Comparison of ENCODE assay signal across 1 cellular context in the genomic region with DNA sequence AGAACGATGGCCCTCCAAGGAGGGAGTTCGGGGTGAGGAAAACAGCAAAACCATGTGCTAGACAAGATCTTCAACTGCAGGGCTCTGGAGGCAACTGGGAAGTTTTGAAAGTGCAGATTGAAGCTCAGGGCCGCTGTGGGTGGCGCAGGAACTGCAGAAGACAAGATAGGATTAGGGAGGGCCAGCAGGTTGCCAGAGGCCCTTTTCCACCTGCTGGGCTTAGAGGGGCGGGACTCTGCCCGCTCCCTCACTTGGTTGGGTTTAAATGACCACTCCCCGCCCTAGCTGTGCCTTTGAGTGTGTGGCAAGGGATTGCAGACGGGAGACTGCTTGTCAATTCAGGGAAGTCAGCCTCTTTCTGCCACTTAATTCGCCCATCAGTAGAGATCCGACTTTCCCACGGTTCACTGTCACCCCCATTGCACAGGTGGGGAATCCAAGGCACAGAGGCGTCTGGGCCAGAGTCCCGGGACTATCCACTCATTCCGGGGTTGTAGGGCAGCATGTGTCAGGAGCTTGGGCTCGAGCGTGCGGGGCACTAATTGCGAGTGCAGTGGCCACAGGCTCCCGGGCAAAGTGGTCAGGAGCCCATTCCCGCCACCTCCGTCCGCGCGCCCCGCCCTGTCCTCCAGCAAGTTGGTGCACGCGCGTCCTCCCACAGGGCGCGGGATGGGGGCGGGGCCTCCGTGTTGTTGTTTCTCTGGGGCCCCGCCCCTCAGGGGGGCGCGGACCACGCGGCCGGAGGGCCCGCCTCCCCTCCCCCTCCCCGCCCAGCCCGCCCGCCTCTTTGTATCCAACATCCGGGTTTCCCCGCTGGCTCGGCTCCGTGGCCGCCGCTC.
TF ChIP-seq lines count a peak whose summit lies in the region.

A gene (plus strand): TSS at position 816 of the 839 bp plus-strand sequence. CDS start 433 bp downstream, outside the sequence.

TF ChIP-seq in HepG2, 621 proteins besides CTCF, POLR2A, EP300 and RAD21 (continued from another document and continues in another):
- TF ChIP-seq, protein P1, sequence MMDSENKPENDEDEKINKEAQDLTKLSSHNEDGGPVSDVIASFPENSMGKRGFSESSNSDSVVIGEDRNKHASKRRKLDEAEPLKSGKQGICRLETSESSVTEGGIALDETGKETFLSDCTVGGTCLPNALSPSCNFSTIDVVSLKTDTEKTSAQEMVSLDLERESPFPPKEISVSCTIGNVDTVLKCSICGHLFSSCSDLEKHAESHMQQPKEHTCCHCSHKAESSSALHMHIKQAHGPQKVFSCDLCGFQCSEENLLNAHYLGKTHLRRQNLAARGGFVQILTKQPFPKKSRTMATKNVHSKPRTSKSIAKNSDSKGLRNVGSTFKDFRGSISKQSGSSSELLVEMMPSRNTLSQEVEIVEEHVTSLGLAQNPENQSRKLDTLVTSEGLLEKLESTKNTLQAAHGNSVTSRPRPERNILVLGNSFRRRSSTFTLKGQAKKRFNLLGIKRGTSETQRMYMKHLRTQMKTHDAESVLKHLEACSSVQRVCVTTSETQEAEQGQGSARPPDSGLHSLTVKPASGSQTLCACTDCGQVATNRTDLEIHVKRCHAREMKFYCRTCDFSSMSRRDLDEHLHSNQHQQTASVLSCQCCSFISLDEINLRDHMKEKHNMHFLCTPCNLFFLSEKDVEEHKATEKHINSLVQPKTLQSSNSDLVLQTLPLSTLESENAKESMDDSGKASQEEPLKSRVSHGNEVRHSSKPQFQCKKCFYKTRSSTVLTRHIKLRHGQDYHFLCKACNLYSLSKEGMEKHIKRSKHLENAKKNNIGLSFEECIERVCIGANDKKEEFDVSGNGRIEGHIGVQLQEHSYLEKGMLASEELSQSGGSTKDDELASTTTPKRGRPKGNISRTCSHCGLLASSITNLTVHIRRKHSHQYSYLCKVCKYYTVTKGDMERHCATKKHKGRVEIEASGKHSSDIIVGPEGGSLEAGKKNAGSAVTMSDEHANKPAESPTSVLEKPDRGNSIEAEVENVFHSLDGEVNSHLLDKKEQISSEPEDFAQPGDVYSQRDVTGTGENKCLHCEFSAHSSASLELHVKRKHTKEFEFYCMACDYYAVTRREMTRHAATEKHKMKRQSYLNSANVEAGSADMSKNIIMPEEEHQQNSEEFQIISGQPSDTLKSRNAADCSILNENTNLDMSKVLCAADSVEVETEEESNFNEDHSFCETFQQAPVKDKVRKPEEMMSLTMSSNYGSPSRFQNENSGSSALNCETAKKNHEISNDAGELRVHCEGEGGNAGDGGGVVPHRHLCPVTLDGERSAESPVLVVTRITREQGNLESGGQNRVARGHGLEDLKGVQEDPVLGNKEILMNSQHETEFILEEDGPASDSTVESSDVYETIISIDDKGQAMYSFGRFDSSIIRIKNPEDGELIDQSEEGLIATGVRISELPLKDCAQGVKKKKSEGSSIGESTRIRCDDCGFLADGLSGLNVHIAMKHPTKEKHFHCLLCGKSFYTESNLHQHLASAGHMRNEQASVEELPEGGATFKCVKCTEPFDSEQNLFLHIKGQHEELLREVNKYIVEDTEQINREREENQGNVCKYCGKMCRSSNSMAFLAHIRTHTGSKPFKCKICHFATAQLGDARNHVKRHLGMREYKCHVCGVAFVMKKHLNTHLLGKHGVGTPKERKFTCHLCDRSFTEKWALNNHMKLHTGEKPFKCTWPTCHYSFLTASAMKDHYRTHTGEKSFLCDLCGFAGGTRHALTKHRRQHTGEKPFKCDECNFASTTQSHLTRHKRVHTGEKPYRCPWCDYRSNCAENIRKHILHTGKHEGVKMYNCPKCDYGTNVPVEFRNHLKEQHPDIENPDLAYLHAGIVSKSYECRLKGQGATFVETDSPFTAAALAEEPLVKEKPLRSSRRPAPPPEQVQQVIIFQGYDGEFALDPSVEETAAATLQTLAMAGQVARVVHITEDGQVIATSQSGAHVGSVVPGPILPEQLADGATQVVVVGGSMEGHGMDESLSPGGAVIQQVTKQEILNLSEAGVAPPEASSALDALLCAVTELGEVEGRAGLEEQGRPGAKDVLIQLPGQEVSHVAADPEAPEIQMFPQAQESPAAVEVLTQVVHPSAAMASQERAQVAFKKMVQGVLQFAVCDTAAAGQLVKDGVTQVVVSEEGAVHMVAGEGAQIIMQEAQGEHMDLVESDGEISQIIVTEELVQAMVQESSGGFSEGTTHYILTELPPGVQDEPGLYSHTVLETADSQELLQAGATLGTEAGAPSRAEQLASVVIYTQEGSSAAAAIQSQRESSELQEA (CRISPR knock-in tag; IDR thresholded peaks at IDR 0.05; ENCODE audit: not compliant biosample characterization), result no peak
- TF ChIP-seq ZNF790 (CRISPR knock-in tag; IDR thresholded peaks at IDR 0.05; ENCODE audit: borderline replicate concordance) (no peak), NCOA2 (CRISPR knock-in tag; IDR thresholded peaks at IDR 0.05) (no peak), SMYD3 (CRISPR knock-in tag; IDR thresholded peaks at IDR 0.05) (no peak), ZNF446 (CRISPR knock-in tag; IDR thresholded peaks at IDR 0.05) (no peak), NR1H2 (CRISPR knock-in tag; IDR thresholded peaks at IDR 0.05; ENCODE audit: borderline replicate concordance, low read depth) (no peak), ZNF556 (CRISPR knock-in tag; IDR thresholded peaks at IDR 0.05; ENCODE audit: borderline replicate concordance) (no peak), AKAP8 (CRISPR knock-in tag; IDR thresholded peaks at IDR 0.05) (0 out of 2 replicates have a peak, but pooled peaks have one; percentile 66), HDAC1 (CRISPR knock-in tag; IDR thresholded peaks at IDR 0.05) (peak; percentile 35; the same call in 1 of the 2 replicates), SAP130 (CRISPR knock-in tag; IDR thresholded peaks at IDR 0.05; ENCODE audit: low read depth) (peak; percentile 83), GTF3A (CRISPR knock-in tag; conservative IDR thresholded peaks at IDR 0.05) (no peak), RARA (CRISPR knock-in tag; IDR thresholded peaks at IDR 0.05) (no peak), ZSCAN25 (CRISPR knock-in tag; IDR thresholded peaks at IDR 0.05) (no peak), MED1 (CRISPR knock-in tag; IDR thresholded peaks at IDR 0.05) (no peak; the same call in 1 of the 2 replicates), ZNF121 (CRISPR knock-in tag; IDR thresholded peaks at IDR 0.05) (no peak), RBM39 (IDR thresholded peaks at IDR 0.05; ENCODE audit: low read depth, low read length, poor library complexity, severe bottlenecking) (peak; percentile 58), ZNF3 (CRISPR knock-in tag; IDR thresholded peaks at IDR 0.05) (no peak), ETV6 (CRISPR knock-in tag; conservative IDR thresholded peaks at IDR 0.05) (no peak), ZNF878 (CRISPR knock-in tag; IDR thresholded peaks at IDR 0.05) (no peak), ADNP (CRISPR knock-in tag; IDR thresholded peaks at IDR 0.05) (no peak), FOSL1 (CRISPR knock-in tag; IDR thresholded peaks at IDR 0.05; ENCODE audit: borderline replicate concordance) (no peak), MIXL1 (CRISPR knock-in tag; IDR thresholded peaks at IDR 0.05) (no peak), ZNF550 (CRISPR knock-in tag; IDR thresholded peaks at IDR 0.05; ENCODE audit: borderline replicate concordance) (no peak), HNRNPK (IDR thresholded peaks at IDR 0.05; ENCODE audit: low read depth, low read length, poor library complexity, severe bottlenecking) (peak; percentile 24), PHB2 (IDR thresholded peaks at IDR 0.05; ENCODE audit: partially characterized antibody) (no peak), SALL1 (CRISPR knock-in tag; IDR thresholded peaks at IDR 0.05) (peak; percentile 43; the same call in 1 of the 2 replicates), ZNF33B (CRISPR knock-in tag; IDR thresholded peaks at IDR 0.05) (0 out of 2 replicates have a peak, but pooled peaks have one; percentile 30), ZNF773 (CRISPR knock-in tag; IDR thresholded peaks at IDR 0.05; ENCODE audit: borderline replicate concordance) (no peak), CENPX (CRISPR knock-in tag; IDR thresholded peaks at IDR 0.05) (no peak), PRMT3 (CRISPR knock-in tag; IDR thresholded peaks at IDR 0.05; ENCODE audit: borderline replicate concordance, low read depth) (no peak), KLF13 (CRISPR knock-in tag; IDR thresholded peaks at IDR 0.05) (no peak)
- TF ChIP-seq, protein P2, sequence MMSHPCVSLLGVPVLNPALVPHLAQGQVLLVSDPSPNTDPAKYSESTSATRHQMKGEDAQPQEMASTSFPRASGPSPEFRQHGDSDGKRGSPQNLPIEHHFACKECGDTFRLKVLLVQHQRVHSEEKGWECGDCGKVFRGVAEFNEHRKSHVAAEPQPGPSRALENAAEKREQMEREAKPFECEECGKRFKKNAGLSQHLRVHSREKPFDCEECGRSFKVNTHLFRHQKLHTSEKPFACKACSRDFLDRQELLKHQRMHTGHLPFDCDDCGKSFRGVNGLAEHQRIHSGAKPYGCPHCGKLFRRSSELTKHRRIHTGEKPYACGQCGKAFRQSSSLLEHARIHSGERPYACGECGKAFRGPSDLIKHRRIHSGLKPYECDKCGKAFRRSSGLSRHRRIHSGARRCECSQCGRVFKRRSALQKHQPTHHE (CRISPR knock-in tag; IDR thresholded peaks at IDR 0.05; ENCODE audit: borderline replicate concordance), result no peak
- TF ChIP-seq, protein P3, sequence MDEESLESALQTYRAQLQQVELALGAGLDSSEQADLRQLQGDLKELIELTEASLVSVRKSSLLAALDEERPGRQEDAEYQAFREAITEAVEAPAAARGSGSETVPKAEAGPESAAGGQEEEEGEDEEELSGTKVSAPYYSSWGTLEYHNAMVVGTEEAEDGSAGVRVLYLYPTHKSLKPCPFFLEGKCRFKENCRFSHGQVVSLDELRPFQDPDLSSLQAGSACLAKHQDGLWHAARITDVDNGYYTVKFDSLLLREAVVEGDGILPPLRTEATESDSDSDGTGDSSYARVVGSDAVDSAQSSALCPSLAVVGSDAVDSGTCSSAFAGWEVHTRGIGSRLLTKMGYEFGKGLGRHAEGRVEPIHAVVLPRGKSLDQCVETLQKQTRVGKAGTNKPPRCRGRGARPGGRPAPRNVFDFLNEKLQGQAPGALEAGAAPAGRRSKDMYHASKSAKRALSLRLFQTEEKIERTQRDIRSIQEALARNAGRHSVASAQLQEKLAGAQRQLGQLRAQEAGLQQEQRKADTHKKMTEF (CRISPR knock-in tag; IDR thresholded peaks at IDR 0.05), result no peak
- TF ChIP-seq, protein P4, sequence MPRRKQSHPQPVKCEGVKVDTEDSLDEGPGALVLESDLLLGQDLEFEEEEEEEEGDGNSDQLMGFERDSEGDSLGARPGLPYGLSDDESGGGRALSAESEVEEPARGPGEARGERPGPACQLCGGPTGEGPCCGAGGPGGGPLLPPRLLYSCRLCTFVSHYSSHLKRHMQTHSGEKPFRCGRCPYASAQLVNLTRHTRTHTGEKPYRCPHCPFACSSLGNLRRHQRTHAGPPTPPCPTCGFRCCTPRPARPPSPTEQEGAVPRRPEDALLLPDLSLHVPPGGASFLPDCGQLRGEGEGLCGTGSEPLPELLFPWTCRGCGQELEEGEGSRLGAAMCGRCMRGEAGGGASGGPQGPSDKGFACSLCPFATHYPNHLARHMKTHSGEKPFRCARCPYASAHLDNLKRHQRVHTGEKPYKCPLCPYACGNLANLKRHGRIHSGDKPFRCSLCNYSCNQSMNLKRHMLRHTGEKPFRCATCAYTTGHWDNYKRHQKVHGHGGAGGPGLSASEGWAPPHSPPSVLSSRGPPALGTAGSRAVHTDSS (CRISPR knock-in tag; conservative IDR thresholded peaks at IDR 0.05), result no peak
- TF ChIP-seq, protein P5, sequence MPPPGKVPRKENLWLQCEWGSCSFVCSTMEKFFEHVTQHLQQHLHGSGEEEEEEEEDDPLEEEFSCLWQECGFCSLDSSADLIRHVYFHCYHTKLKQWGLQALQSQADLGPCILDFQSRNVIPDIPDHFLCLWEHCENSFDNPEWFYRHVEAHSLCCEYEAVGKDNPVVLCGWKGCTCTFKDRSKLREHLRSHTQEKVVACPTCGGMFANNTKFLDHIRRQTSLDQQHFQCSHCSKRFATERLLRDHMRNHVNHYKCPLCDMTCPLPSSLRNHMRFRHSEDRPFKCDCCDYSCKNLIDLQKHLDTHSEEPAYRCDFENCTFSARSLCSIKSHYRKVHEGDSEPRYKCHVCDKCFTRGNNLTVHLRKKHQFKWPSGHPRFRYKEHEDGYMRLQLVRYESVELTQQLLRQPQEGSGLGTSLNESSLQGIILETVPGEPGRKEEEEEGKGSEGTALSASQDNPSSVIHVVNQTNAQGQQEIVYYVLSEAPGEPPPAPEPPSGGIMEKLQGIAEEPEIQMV (CRISPR knock-in tag; IDR thresholded peaks at IDR 0.05; ENCODE audit: low read depth), result 0 out of 2 replicates have a peak, but pooled peaks have one; percentile 29
- TF ChIP-seq, protein P6, sequence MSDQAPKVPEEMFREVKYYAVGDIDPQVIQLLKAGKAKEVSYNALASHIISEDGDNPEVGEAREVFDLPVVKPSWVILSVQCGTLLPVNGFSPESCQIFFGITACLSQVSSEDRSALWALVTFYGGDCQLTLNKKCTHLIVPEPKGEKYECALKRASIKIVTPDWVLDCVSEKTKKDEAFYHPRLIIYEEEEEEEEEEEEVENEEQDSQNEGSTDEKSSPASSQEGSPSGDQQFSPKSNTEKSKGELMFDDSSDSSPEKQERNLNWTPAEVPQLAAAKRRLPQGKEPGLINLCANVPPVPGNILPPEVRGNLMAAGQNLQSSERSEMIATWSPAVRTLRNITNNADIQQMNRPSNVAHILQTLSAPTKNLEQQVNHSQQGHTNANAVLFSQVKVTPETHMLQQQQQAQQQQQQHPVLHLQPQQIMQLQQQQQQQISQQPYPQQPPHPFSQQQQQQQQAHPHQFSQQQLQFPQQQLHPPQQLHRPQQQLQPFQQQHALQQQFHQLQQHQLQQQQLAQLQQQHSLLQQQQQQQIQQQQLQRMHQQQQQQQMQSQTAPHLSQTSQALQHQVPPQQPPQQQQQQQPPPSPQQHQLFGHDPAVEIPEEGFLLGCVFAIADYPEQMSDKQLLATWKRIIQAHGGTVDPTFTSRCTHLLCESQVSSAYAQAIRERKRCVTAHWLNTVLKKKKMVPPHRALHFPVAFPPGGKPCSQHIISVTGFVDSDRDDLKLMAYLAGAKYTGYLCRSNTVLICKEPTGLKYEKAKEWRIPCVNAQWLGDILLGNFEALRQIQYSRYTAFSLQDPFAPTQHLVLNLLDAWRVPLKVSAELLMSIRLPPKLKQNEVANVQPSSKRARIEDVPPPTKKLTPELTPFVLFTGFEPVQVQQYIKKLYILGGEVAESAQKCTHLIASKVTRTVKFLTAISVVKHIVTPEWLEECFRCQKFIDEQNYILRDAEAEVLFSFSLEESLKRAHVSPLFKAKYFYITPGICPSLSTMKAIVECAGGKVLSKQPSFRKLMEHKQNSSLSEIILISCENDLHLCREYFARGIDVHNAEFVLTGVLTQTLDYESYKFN (CRISPR knock-in tag; conservative IDR thresholded peaks at IDR 0.05), result no peak
